1 cellular context compared by ENCODE assay signal in the genomic region with DNA sequence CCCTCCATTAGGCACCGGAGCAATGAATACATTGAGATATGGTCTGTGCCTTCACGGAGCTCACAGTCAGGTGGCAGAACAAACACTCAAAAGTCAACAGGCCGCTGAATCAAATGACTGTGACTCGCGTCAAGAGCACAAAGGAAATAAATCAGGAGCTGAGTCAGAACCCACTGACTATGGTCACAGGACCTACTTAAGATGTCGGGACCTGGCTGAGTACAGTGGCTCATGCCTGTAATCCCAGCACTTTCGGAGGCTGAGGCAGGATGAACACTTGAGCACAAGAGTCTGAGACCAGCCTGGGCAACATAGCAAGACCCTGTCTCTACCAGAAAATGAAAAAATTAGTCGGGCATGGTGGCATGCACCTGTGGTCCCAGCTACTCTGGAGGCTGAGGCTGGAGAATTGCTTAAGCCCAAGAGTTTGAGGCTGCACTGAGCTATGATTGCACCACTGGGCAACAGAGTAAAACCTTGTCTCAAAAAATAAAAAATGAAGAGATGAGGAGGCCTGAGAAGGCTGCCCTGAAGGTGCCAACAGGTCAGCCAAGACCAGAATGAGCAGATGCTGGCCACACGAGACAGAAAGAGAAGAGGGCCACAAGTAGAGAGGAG.
TF ChIP-seq lines count a peak whose summit lies in the region.

No MANE protein-coding gene starts in this region.

TF ChIP-seq in HEK293, 187 proteins besides CTCF, POLR2A, EP300 and RAD21 (continued from another document):
- TF ChIP-seq, protein P1, sequence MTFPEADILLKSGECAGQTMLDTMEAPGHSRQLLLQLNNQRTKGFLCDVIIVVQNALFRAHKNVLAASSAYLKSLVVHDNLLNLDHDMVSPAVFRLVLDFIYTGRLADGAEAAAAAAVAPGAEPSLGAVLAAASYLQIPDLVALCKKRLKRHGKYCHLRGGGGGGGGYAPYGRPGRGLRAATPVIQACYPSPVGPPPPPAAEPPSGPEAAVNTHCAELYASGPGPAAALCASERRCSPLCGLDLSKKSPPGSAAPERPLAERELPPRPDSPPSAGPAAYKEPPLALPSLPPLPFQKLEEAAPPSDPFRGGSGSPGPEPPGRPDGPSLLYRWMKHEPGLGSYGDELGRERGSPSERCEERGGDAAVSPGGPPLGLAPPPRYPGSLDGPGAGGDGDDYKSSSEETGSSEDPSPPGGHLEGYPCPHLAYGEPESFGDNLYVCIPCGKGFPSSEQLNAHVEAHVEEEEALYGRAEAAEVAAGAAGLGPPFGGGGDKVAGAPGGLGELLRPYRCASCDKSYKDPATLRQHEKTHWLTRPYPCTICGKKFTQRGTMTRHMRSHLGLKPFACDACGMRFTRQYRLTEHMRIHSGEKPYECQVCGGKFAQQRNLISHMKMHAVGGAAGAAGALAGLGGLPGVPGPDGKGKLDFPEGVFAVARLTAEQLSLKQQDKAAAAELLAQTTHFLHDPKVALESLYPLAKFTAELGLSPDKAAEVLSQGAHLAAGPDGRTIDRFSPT (tag by site-specific recombination; IDR thresholded peaks at IDR 0.05): peak; percentile 44; the same call in 1 of the 2 replicates
- peak; percentile 62 for TF ChIP-seq GLIS1 (tag by site-specific recombination; IDR thresholded peaks at IDR 0.05)
- TF ChIP-seq ZNF174 (tag by site-specific recombination; IDR thresholded peaks at IDR 0.05): no peak
- no peak for TF ChIP-seq ZNF202 (tag by site-specific recombination; IDR thresholded peaks at IDR 0.05; ENCODE audit: borderline replicate concordance)
- TF ChIP-seq ZNF654 (tag by site-specific recombination; IDR thresholded peaks at IDR 0.05; ENCODE audit: low read depth): no peak
- no peak for TF ChIP-seq ZFP41 (tag by site-specific recombination; IDR thresholded peaks at IDR 0.05; ENCODE audit: borderline replicate concordance)
- TF ChIP-seq, protein P2, sequence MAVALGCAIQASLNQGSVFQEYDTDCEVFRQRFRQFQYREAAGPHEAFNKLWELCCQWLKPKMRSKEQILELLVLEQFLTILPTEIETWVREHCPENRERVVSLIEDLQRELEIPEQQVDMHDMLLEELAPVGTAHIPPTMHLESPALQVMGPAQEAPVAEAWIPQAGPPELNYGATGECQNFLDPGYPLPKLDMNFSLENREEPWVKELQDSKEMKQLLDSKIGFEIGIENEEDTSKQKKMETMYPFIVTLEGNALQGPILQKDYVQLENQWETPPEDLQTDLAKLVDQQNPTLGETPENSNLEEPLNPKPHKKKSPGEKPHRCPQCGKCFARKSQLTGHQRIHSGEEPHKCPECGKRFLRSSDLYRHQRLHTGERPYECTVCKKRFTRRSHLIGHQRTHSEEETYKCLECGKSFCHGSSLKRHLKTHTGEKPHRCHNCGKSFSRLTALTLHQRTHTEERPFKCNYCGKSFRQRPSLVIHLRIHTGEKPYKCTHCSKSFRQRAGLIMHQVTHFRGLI (tag by site-specific recombination; IDR thresholded peaks at IDR 0.05): no peak
- no peak for TF ChIP-seq ZNF266 (tag by site-specific recombination; IDR thresholded peaks at IDR 0.05; ENCODE audit: low read depth)
